30 cellular contexts compared by ENCODE assay signal in the genomic region with DNA sequence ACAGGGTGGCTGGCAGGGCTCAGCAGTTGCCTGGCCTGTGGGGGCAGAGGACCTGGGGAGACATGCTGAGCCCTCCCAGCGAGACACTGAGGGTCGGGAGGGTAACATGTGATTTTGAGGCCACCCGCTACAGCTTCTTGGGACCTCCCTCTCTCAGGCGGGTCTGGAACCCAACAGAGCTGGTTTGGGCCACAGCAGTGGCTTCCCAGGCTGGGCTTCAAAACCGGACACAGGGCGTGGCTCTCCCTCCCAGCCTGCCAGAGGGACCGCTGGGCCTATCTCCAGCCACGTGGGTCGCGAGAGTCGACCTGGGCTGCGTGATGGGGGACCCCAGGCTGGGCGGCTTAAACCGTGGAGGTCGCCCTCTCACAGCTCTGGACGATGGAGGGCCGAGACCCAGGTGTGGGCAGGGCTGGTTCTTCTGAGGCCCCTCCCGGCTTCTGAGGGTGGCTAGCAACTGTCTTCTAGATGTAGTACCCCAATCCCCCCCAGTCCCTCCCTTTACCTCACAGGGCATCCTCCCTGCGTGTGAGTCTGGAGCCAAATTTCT.
DNase-seq lines count a peak whose midpoint lies in the region; ATAC-seq and TF ChIP-seq lines count a peak whose summit lies in the region.
"Had no signal": no experiment of that assay in that cellular context is flagged by ENCODE, and none has a peak within 500 bp of the region (broad histone marks: within the 10 kb centered on the region; RNA-seq: fewer than 3 reads in every experiment).

No MANE protein-coding gene starts in this region.

- H3K4me3 ChIP-seq in BE2C (ENCODE audit: low read depth, low read length) (no peak overlapping the region), osteoblast (ENCODE audit: insufficient read depth, low read length) (no peak overlapping the region)
- no peak overlapping the region for H3K4me3 ChIP-seq in naive thymus-derived CD4-positive, alpha-beta T cell (ENCODE audit: low read length)
- H3K4me3 ChIP-seq: gastroesophageal sphincter, GM23338, SJCRH30, skin epidermis had no signal

- no peak for ATAC-seq in naive thymus-derived CD4-positive, alpha-beta T cell
- ATAC-seq: activated CD8-positive, alpha-beta T cell treated with anti-CD3 and anti-CD28 coated beads, Interleukin-2, amount 10 ng/mL, durations not matched to agents 7 days and 5 days; gastroesophageal sphincter; GM23338; left colon; Panc1 had no signal

- H2AFZ ChIP-seq in osteoblast (ENCODE audit: low read length) = no peak overlapping the region
- H2AFZ ChIP-seq: GM23338 had no signal

- no peak overlapping the region for H3K27ac ChIP-seq in osteoblast (ENCODE audit: low read depth, low read length)
- H3K27ac ChIP-seq in naive thymus-derived CD4-positive, alpha-beta T cell (ENCODE audit: low read depth, low read length) = no peak overlapping the region
- H3K27ac ChIP-seq: gastroesophageal sphincter, SJCRH30, skin epidermis had no signal

- H3K79me2 ChIP-seq in osteoblast (ENCODE audit: insufficient read depth, low read length) = no peaks in the 10 kb centered on the region

- H3K4me1 ChIP-seq in BE2C (no peaks in the 10 kb centered on the region), osteoblast (ENCODE audit: insufficient read depth, low read length) (peaks cover 13% of the 10 kb centered on the region)
- peaks cover 4 to 15% of the 10 kb centered on the region in 2 donors for H3K4me1 ChIP-seq in naive thymus-derived CD4-positive, alpha-beta T cell (ENCODE audit: control insufficient read depth in 2 of 2, insufficient read depth in 2 of 2, low read length in 2 of 2)

- TF ChIP-seq CTCF in BE2C (IDR thresholded peaks at IDR 0.05; ENCODE audit: low read depth, low read length) = no peak
- TF ChIP-seq CTCF in osteoblast (IDR thresholded peaks at IDR 0.05; ENCODE audit: extremely low read depth, low read depth, low read length) = no peak

- H3K27ac Mint-ChIP-seq in dendritic cell treated with granulocyte-macrophage colony-stimulating factor and Interleukin-4, amounts not matched to agents 40 ng/mL and 50 ng/mL, for 4 days = peak overlapping the region; percentile 44
- H3K27ac Mint-ChIP-seq in naive thymus-derived CD4-positive, alpha-beta T cell = no peak overlapping the region
- H3K27ac Mint-ChIP-seq: activated CD8-positive, alpha-beta T cell treated with anti-CD3 and anti-CD28 coated beads, Interleukin-2, amount 10 ng/mL, durations not matched to agents 7 days and 5 days; GM23338; HFFc6 had no signal

- H3K4me1 Mint-ChIP-seq in dendritic cell treated with granulocyte-macrophage colony-stimulating factor and Interleukin-4, amounts not matched to agents 40 ng/mL and 50 ng/mL, for 4 days (ENCODE audit: low read depth) = peaks cover 48% of the 10 kb centered on the region
- H3K4me1 Mint-ChIP-seq in naive thymus-derived CD4-positive, alpha-beta T cell = peaks cover 8 to 35% (median 24%) of the 10 kb centered on the region in 7 donors

- H3K27me3 Mint-ChIP-seq in dendritic cell treated with granulocyte-macrophage colony-stimulating factor and Interleukin-4, amounts not matched to agents 40 ng/mL and 50 ng/mL, for 4 days = peaks cover 18% of the 10 kb centered on the region
- H3K27me3 Mint-ChIP-seq in naive thymus-derived CD4-positive, alpha-beta T cell = peaks cover 0 to 2% (median 0%) of the 10 kb centered on the region in 5 donors
- H3K27me3 Mint-ChIP-seq: CD4-positive, alpha-beta memory T cell had no signal

- peak; percentile 48 for DNase-seq in activated effector memory CD4-positive, alpha-beta T cell treated with anti-CD3 and anti-CD28 coated beads, Interleukin-2, amount 50 U/mL, for 16 hours
- DNase-seq in activated effector memory CD4-positive, alpha-beta T cell treated with Interleukin-2 at 50 U/mL for 16 hours = no peak
- DNase-seq in BE2C (peak; percentile 1), osteoblast (ENCODE audit: insufficient read length, low spot score, missing footprints) (peak; percentile 37), SHP77 treated with DMSO at 0.1 percent for 48 hours (lab: John Stamatoyannopoulos, UW) (no peak), LoVo (ENCODE audit: low spot score) (no peak)
- no peak for DNase-seq in naive thymus-derived CD4-positive, alpha-beta T cell
- DNase-seq: activated CD8-positive, alpha-beta T cell treated with anti-CD3 and anti-CD28 coated beads, Interleukin-2, amount 10 ng/mL, durations not matched to agents 7 days and 5 days; activated gamma-delta T cell; activated T-cell treated with anti-CD3 and anti-CD28 coated beads for 4 hours; amygdala; CD4-positive, alpha-beta memory T cell; effector CD4-positive, alpha-beta T cell; HFFc6; hippocampal formation; IMR-90; mesendoderm; NCI-H146; NCI-H446 treated with DMSO at 0.1 percent for 48 hours; NCI-H774; occipital lobe; SJCRH30; stimulated activated naive CD4-positive, alpha-beta T cell; SW 1271 had no signal

- intact Hi-C loops in dendritic cell treated with granulocyte-macrophage colony-stimulating factor and Interleukin-4, amounts not matched to agents 40 ng/mL and 50 ng/mL, for 4 days (cut with micrococcal nuclease) = no loop called here
- intact Hi-C loops in naive thymus-derived CD4-positive, alpha-beta T cell (cut with micrococcal nuclease) = no loop called here

- H3K36me3 Mint-ChIP-seq in dendritic cell treated with granulocyte-macrophage colony-stimulating factor and Interleukin-4, amounts not matched to agents 40 ng/mL and 50 ng/mL, for 4 days (ENCODE audit: low read depth) = peaks cover 37% of the 10 kb centered on the region
- peaks cover 0 to 6% (median 0%) of the 10 kb centered on the region in 5 donors for H3K36me3 Mint-ChIP-seq in naive thymus-derived CD4-positive, alpha-beta T cell
- H3K36me3 Mint-ChIP-seq: CD4-positive, alpha-beta memory T cell had no signal

- no peak overlapping the region for H3K4me2 ChIP-seq in osteoblast (ENCODE audit: insufficient read depth, low read length)
- H3K4me2 ChIP-seq: GM23338 had no signal

- no peaks in the 10 kb centered on the region for H3K9me3 ChIP-seq in BE2C
- no peaks in the 10 kb centered on the region for H3K9me3 ChIP-seq in osteoblast (ENCODE audit: low read depth, low read length)
- H3K9me3 ChIP-seq in naive thymus-derived CD4-positive, alpha-beta T cell (ENCODE audit: control insufficient read depth in 2 of 3, low read length in 3 of 3) = no peaks in the 10 kb centered on the region
- H3K9me3 ChIP-seq: gastroesophageal sphincter, SJCRH30 had no signal

- H3K36me3 ChIP-seq in BE2C (no peaks in the 10 kb centered on the region), osteoblast (ENCODE audit: insufficient read depth, low read length) (no peaks in the 10 kb centered on the region)
- peaks cover 0 to 9% (median 0%) of the 10 kb centered on the region in 3 experiments for H3K36me3 ChIP-seq in naive thymus-derived CD4-positive, alpha-beta T cell (ENCODE audit: control insufficient read depth in 2 of 3, insufficient read depth in 3 of 3, low read length in 3 of 3)
- H3K36me3 ChIP-seq: gastroesophageal sphincter, SJCRH30 had no signal

- no peak overlapping the region for H3K4me3 Mint-ChIP-seq in dendritic cell treated with granulocyte-macrophage colony-stimulating factor and Interleukin-4, amounts not matched to agents 40 ng/mL and 50 ng/mL, for 4 days
- H3K4me3 Mint-ChIP-seq in naive thymus-derived CD4-positive, alpha-beta T cell = no peak overlapping the region
- H3K4me3 Mint-ChIP-seq: activated CD8-positive, alpha-beta T cell treated with anti-CD3 and anti-CD28 coated beads, Interleukin-2, amount 10 ng/mL, durations not matched to agents 7 days and 5 days; CD4-positive, alpha-beta memory T cell; GM23338; HFFc6 had no signal

- peaks cover 5% of the 10 kb centered on the region for H4K20me1 ChIP-seq in osteoblast (ENCODE audit: insufficient read depth, low read length)

- CTCF ChIA-PET in naive thymus-derived CD4-positive, alpha-beta T cell (lab: Charles Lee) = interaction anchor here (1.3 kb wide), 1 partner anchor 351 kb away, joined by 5 read pairs; no protein-coding TSS in a partner anchor

- no peaks in the 10 kb centered on the region for H3K9me3 Mint-ChIP-seq in dendritic cell treated with granulocyte-macrophage colony-stimulating factor and Interleukin-4, amounts not matched to agents 40 ng/mL and 50 ng/mL, for 4 days
- H3K9me3 Mint-ChIP-seq in naive thymus-derived CD4-positive, alpha-beta T cell = no peaks in the 10 kb centered on the region
- H3K9me3 Mint-ChIP-seq: GM23338, HFFc6 had no signal

- H3K27me3 ChIP-seq in BE2C (no peaks in the 10 kb centered on the region), osteoblast (ENCODE audit: insufficient read depth, low read length) (peaks cover 3% of the 10 kb centered on the region)
- no peaks in the 10 kb centered on the region for H3K27me3 ChIP-seq in naive thymus-derived CD4-positive, alpha-beta T cell (ENCODE audit: control insufficient read depth in 2 of 2, insufficient read depth in 2 of 2, low read length in 2 of 2)
- H3K27me3 ChIP-seq: gastroesophageal sphincter, SJCRH30 had no signal

- POLR2A ChIA-PET in naive thymus-derived CD4-positive, alpha-beta T cell (lab: Charles Lee) = no interaction called here

Comparison
In these comparisons a context has a peak if more than half of its experiments do, and no peak if none do; other contexts are left out.
1. DNase-seq: peak in activated effector memory CD4-positive, alpha-beta T cell treated with anti-CD3 and anti-CD28 coated beads, Interleukin-2, amount 50 U/mL, for 16 hours (single experiment), BE2C (single experiment) and osteoblast (single experiment); none in activated effector memory CD4-positive, alpha-beta T cell treated with Interleukin-2 at 50 U/mL for 16 hours (single experiment), naive thymus-derived CD4-positive, alpha-beta T cell (0 of 9), SHP77 treated with DMSO at 0.1 percent for 48 hours (single experiment) and LoVo (single experiment).